In genomic region chr6:33623895-33624381, GRCh38 we compare ENCODE assay signal across 10 cellular contexts. TPM values are rescaled to one million over a fixed set of nuclear protein-coding genes. Genes with fewer than 3 reads are reported as not detected.
DNase-seq lines count a peak whose midpoint lies in the region; ATAC-seq, FAIRE-seq and TF ChIP-seq lines count a peak whose summit lies in the region.
"Had no signal": no experiment of that assay in that cellular context is flagged by ENCODE, and none has a peak within 500 bp of the region (broad histone marks: within the 10 kb centered on the region; RNA-seq: fewer than 3 reads in every experiment).

No MANE protein-coding gene starts in this region.

- no peak overlapping the region for H3K4me3 ChIP-seq in Karpas-422 (ENCODE audit: low read length)
- no peak overlapping the region; the same call in 1 of the 2 replicates for H3K4me3 ChIP-seq in GM12878
- no peak overlapping the region for H3K4me3 ChIP-seq in uterus
- H3K4me3 ChIP-seq: ascending aorta had no signal

- peak overlapping the region; percentile 84 for H3K27ac Mint-ChIP-seq in Calu3 (ENCODE audit: unreplicated experiment)
- H3K27ac Mint-ChIP-seq in natural killer cell treated with Interleukin-12 subunit alpha and Interleukin-12 subunit beta and Interleukin-15 and Interleukin-18, amount 100 ng/mL, for 72 hours = peak overlapping the region; percentile 15 to 32

- TF ChIP-seq CTCF in Calu3 (IDR thresholded peaks at IDR 0.05; ENCODE audit: unreplicated experiment) (no peak), GM12878 (IDR thresholded peaks at IDR 0.05 in 2 of 3, conservative IDR thresholded peaks at IDR 0.05 in 1 of 3; ENCODE audit: control insufficient read depth in 2 of 3, extremely low read depth in 1 of 3, insufficient read depth in 1 of 3, low read depth in 3 of 3, low read length in 3 of 3) (no peak), uterus (IDR thresholded peaks at IDR 0.05) (no peak)

- BruUV-seq in Calu3 (replicated peaks; lab: Mats Ljungman, UMichigan) = no TSS peak
- no TSS peak for BruUV-seq in GM12878 (replicated peaks; lab: Mats Ljungman, UMichigan)

- H3K4me2 ChIP-seq in Karpas-422 (ENCODE audit: low read depth, low read length, poor library complexity, severe bottlenecking) = peak overlapping the region; percentile 30
- peak overlapping the region; percentile 81 for H3K4me2 ChIP-seq in GM12878 (ENCODE audit: control insufficient read depth, insufficient read depth)

- H3K27me3 ChIP-seq in Karpas-422 (ENCODE audit: low read length) = no peaks in the 10 kb centered on the region
- no peaks in the 10 kb centered on the region for H3K27me3 ChIP-seq in GM12878 (replicated peaks in 1 of 2; ENCODE audit: control insufficient read depth in 2 of 2, insufficient read depth in 2 of 2, low read length in 1 of 2)
- no peaks in the 10 kb centered on the region for H3K27me3 ChIP-seq in uterus
- H3K27me3 ChIP-seq: ascending aorta had no signal

- TF ChIP-seq RAD21 in GM12878 (IDR thresholded peaks at IDR 0.05; ENCODE audit: insufficient read depth, low read depth, low read length) = no peak

- in situ Hi-C loops in GM12878 (cut with MboI) = no loop called here

- DNase-seq in Calu3 (no peak), Karpas-422 (peak; percentile 45), GM12878 (ENCODE audit: low read depth, low spot score) (no peak), uterus (no peak)
- DNase-seq in natural killer cell treated with Interleukin-12 subunit alpha and Interleukin-12 subunit beta and Interleukin-15 and Interleukin-18, amount 100 ng/mL, for 72 hours (ENCODE audit: low spot score) = no peak
- DNase-seq: NCI-H1048, WERI-Rb-1 had no signal

- CTCF ChIA-PET in Calu3 (lab: Charles Lee) = no interaction called here
- CTCF ChIA-PET in GM12878 (lab: Yijun Ruan, JAX) = interaction anchor here (0.8 to 6.0 kb wide), 3 partner anchors 16 to 87 kb away, joined by 3 to 31 read pairs (median 10); partner anchors contain the start of gene UQCC2

- H2AFZ ChIP-seq in Karpas-422 (ENCODE audit: low read length) (no peak overlapping the region), GM12878 (ENCODE audit: control insufficient read depth, low read depth, low read length) (no peak overlapping the region)

- intact Hi-C loops in Calu3 (cut with micrococcal nuclease; ENCODE audit: unreplicated experiment) (no loop called here), GM12878 (cut with micrococcal nuclease; ENCODE audit: unreplicated experiment) (no loop called here), uterus (cut with DNase I; ENCODE audit: low total_unique reads) (no loop called here)

- TF ChIP-seq POLR2A in GM12878 (IDR thresholded peaks at IDR 0.05; ENCODE audit: low read depth, low read length) (no peak), uterus (IDR thresholded peaks at IDR 0.05) (no peak)

- H3K4me3 Mint-ChIP-seq in Calu3 (ENCODE audit: low read depth, unreplicated experiment) = peak overlapping the region; percentile 89
- peak overlapping the region; percentile 93 for H3K4me3 Mint-ChIP-seq in natural killer cell treated with Interleukin-12 subunit alpha and Interleukin-12 subunit beta and Interleukin-15 and Interleukin-18, amount 100 ng/mL, for 72 hours

- no peak overlapping the region for H3K27ac ChIP-seq in Karpas-422 (ENCODE audit: low read length)
- H3K27ac ChIP-seq in GM12878 (ENCODE audit: control insufficient read depth, insufficient read depth) = no peak overlapping the region
- no peak overlapping the region for H3K27ac ChIP-seq in uterus
- H3K27ac ChIP-seq: ascending aorta, WERI-Rb-1 had no signal

- H3K4me1 ChIP-seq in Karpas-422 (ENCODE audit: low read length) (peaks cover 64% of the 10 kb centered on the region), GM12878 (ENCODE audit: control insufficient read depth, insufficient read depth, low read length) (peaks cover 26% of the 10 kb centered on the region), uterus (no peaks in the 10 kb centered on the region)

- FAIRE-seq in GM12878 (lab: Jason Lieb, UNC) = no peak

- peaks cover 68% of the 10 kb centered on the region for H3K36me3 Mint-ChIP-seq in Calu3 (ENCODE audit: insufficient read depth, unreplicated experiment)
- no peaks in the 10 kb centered on the region for H3K36me3 Mint-ChIP-seq in natural killer cell treated with Interleukin-12 subunit alpha and Interleukin-12 subunit beta and Interleukin-15 and Interleukin-18, amount 100 ng/mL, for 72 hours

- RAD21 ChIA-PET in GM12878 (lab: Charles Lee; ENCODE audit: unreplicated experiment) = interaction anchor here (1.6 kb wide), 1 partner anchor 77 kb away, joined by 3 read pairs; no protein-coding TSS in a partner anchor

- SMC1A ChIA-PET in GM12878 (lab: Charles Lee; ENCODE audit: uncharacterized antibody, unreplicated experiment) = interaction anchor here (1.4 to 2.8 kb wide), 2 partner anchors 16 to 87 kb away, joined by 3 to 9 read pairs; partner anchors contain the start of gene UQCC2

- no peaks in the 10 kb centered on the region for H3K27me3 Mint-ChIP-seq in Calu3 (ENCODE audit: unreplicated experiment)
- H3K27me3 Mint-ChIP-seq in natural killer cell treated with Interleukin-12 subunit alpha and Interleukin-12 subunit beta and Interleukin-15 and Interleukin-18, amount 100 ng/mL, for 72 hours = no peaks in the 10 kb centered on the region

- WGBS in GM12878 (ENCODE audit: insufficient coverage, insufficient replicate concordance, low lambda C conversion rate, missing lambda C conversion rate) = 99% methylated on average over 6 of the region's 6 CpGs

- H3K9me3 ChIP-seq in Karpas-422 (ENCODE audit: low read length) (no peaks in the 10 kb centered on the region), GM12878 (replicated peaks; ENCODE audit: control insufficient read depth, insufficient read depth, low read length) (no peaks in the 10 kb centered on the region), uterus (no peaks in the 10 kb centered on the region)
- H3K9me3 ChIP-seq: ascending aorta had no signal

- no peaks in the 10 kb centered on the region for H3K79me2 ChIP-seq in Karpas-422 (ENCODE audit: low read length)
- H3K79me2 ChIP-seq in GM12878 (ENCODE audit: control insufficient read depth, insufficient read depth, low read length) = peaks cover 47% of the 10 kb centered on the region

- H3K9me3 Mint-ChIP-seq in Calu3 (ENCODE audit: low read depth, unreplicated experiment) = no peaks in the 10 kb centered on the region
- H3K9me3 Mint-ChIP-seq in natural killer cell treated with Interleukin-12 subunit alpha and Interleukin-12 subunit beta and Interleukin-15 and Interleukin-18, amount 100 ng/mL, for 72 hours = no peaks in the 10 kb centered on the region

- H3K9ac ChIP-seq in Karpas-422 (ENCODE audit: low read length) = no peak overlapping the region
- H3K9ac ChIP-seq in GM12878 (ENCODE audit: control insufficient read depth, insufficient read depth, low read length) = no peak overlapping the region

- no peaks in the 10 kb centered on the region for H3K9me2 ChIP-seq in Karpas-422 (replicated peaks; ENCODE audit: insufficient read depth, low read length)

- POLR2A ChIA-PET in GM12878 (lab: Charles Lee) = interaction anchor here (0.7 to 1.4 kb wide), 3 partner anchors 43 to 300 kb away, joined by 3 to 4 read pairs (median 3); no protein-coding TSS in a partner anchor

- peaks cover 67% of the 10 kb centered on the region for H3K4me1 Mint-ChIP-seq in Calu3 (ENCODE audit: low read depth, unreplicated experiment)
- H3K4me1 Mint-ChIP-seq in natural killer cell treated with Interleukin-12 subunit alpha and Interleukin-12 subunit beta and Interleukin-15 and Interleukin-18, amount 100 ng/mL, for 72 hours (ENCODE audit: low read depth in 2 of 2) = peaks cover 37 to 50% of the 10 kb centered on the region in 2 donors

- no peak for TF ChIP-seq EP300 in GM12878 (IDR thresholded peaks at IDR 0.05; ENCODE audit: borderline replicate concordance in 1 of 2, control insufficient read depth in 1 of 2, low read depth in 2 of 2, low read length in 2 of 2)

- H3K36me3 ChIP-seq in Karpas-422 (ENCODE audit: insufficient read depth, low read length) (no peaks in the 10 kb centered on the region), GM12878 (ENCODE audit: control insufficient read depth in 2 of 2, insufficient read depth in 2 of 2, low read length in 1 of 2) (peaks cover 0 to 2% of the 10 kb centered on the region in 2 experiments; a peak in 2 of 4 replicates), uterus (no peaks in the 10 kb centered on the region)
- H3K36me3 ChIP-seq: ascending aorta had no signal

- H4K20me1 ChIP-seq in Karpas-422 (ENCODE audit: insufficient read depth, low read depth, low read length) (peaks cover 36% of the 10 kb centered on the region), GM12878 (ENCODE audit: control insufficient read depth, insufficient read depth) (no peaks in the 10 kb centered on the region)

- no peak for ATAC-seq in GM12878
- ATAC-seq in natural killer cell treated with Interleukin-12 subunit alpha and Interleukin-12 subunit beta and Interleukin-15 and Interleukin-18, amount 100 ng/mL, for 72 hours = no peak
- ATAC-seq in HG03354 (IDR thresholded peaks at IDR 0.05; ENCODE audit: poor library complexity, severe bottlenecking, unreplicated experiment) = no peak
- no peak for ATAC-seq in GM19023 (IDR thresholded peaks at IDR 0.05; ENCODE audit: unreplicated experiment)

RNA-seq across cellular contexts. Expression of gene ITPR3, which starts 2.8 kb away (rescaled TPM):
- 136 and 143 TPM in 2 replicates for total RNA-seq in Calu3 (2022)
- total RNA-seq in Karpas-422 (2014; rRNA removed; shearing (Covaris generic); ENCODE audit: low replicate concordance) = 3.9 and 6.1 TPM in 2 replicates
- total RNA-seq in GM12878 (2013; cell fraction: nucleolus; rRNA removed) = 77.4 and 90.2 TPM in 2 replicates
- 12.7 and 15.4 TPM in 2 replicates for total RNA-seq in GM12878 (2014; rRNA removed)
- 7.6 and 8.3 TPM in 2 replicates for total RNA-seq in GM12878 (2014; rRNA removed; fragmentation: Illumina TruSeq; extraction: Trizol)
- total RNA-seq in GM12878 (2021) = 30.3 and 34.0 TPM in 2 replicates
- 7.4 TPM for polyA plus RNA-seq in GM12878 (2011; ENCODE audit: low read depth)
- 7.2 and 15.6 TPM in 2 replicates for polyA plus RNA-seq in GM12878 (2011; rRNA removed)
- 16.7 and 18.8 TPM in 2 replicates for polyA plus RNA-seq in GM12878 (2011; cell fraction: cytosol; rRNA removed)
- polyA plus RNA-seq in GM12878 (2011; cell fraction: nucleus; rRNA removed) = 202 and 205 TPM in 2 replicates
- polyA plus RNA-seq in GM12878 (2012) = 13.1 and 19.2 TPM in 2 replicates
- polyA plus RNA-seq in GM12878 (2014; fragmentation: Illumina TruSeq; extraction: Trizol) = 6.7 and 14.6 TPM in 2 replicates
- polyA plus RNA-seq in GM12878 (2014; fragmentation: Nextera tagmentation; extraction: Ambion mirVana) = under 1 TPM; 0.32 to 0.44 TPM
- polyA plus RNA-seq in GM12878 (2014; rRNA removed) = 23.0 and 27.0 TPM in 2 replicates
- 1 to 10 TPM; 8.9 to 9.1 TPM for polyA plus RNA-seq in GM12878 (2016; fragmentation: Nextera tagmentation; extraction: Ambion mirVana)
- polyA minus RNA-seq in GM12878 (2011; rRNA and poly(A)+ RNA removed) = 27.9 and 34.0 TPM in 2 replicates
- 12.8 and 14.2 TPM in 2 replicates for polyA minus RNA-seq in GM12878 (2011; cell fraction: cytosol; rRNA and poly(A)+ RNA removed)
- polyA minus RNA-seq in GM12878 (2011; cell fraction: nucleus; rRNA and poly(A)+ RNA removed) = 43.2 and 61.9 TPM in 2 replicates
- 10 to 100 TPM; 27.6 to 77.6 TPM for total RNA-seq in natural killer cell treated with Interleukin-12 subunit alpha and Interleukin-12 subunit beta and Interleukin-15 and Interleukin-18, amount 100 ng/mL, for 72 hours
- 10 to 100 TPM; 11.2 to 27.6 (median 16.1) TPM for total RNA-seq in uterus

RNA-seq across cellular contexts. Expression of gene BAK1, which starts 43.9 kb away (rescaled TPM):
- total RNA-seq in Calu3 (2022) = 31.6 and 44.1 TPM in 2 replicates
- 9.9 and 18.7 TPM in 2 replicates for total RNA-seq in Karpas-422 (2014; rRNA removed; shearing (Covaris generic); ENCODE audit: low replicate concordance)
- 12.7 and 16.3 TPM in 2 replicates for total RNA-seq in GM12878 (2013; cell fraction: nucleolus; rRNA removed)
- 9.3 and 9.4 TPM in 2 replicates for total RNA-seq in GM12878 (2014; rRNA removed)
- 23.9 and 26.6 TPM in 2 replicates for total RNA-seq in GM12878 (2014; rRNA removed; fragmentation: Illumina TruSeq; extraction: Trizol)
- 36.7 and 37.6 TPM in 2 replicates for total RNA-seq in GM12878 (2021)
- polyA plus RNA-seq in GM12878 (2011; ENCODE audit: low read depth) = 13.2 TPM
- polyA plus RNA-seq in GM12878 (2011; rRNA removed) = 18.1 and 31.0 TPM in 2 replicates
- 45.3 and 55.6 TPM in 2 replicates for polyA plus RNA-seq in GM12878 (2011; cell fraction: cytosol; rRNA removed)
- 32.2 and 33.3 TPM in 2 replicates for polyA plus RNA-seq in GM12878 (2011; cell fraction: nucleus; rRNA removed)
- polyA plus RNA-seq in GM12878 (2012) = 25.8 and 26.9 TPM in 2 replicates
- 14.4 and 28.2 TPM in 2 replicates for polyA plus RNA-seq in GM12878 (2014; fragmentation: Illumina TruSeq; extraction: Trizol)
- polyA plus RNA-seq in GM12878 (2014; fragmentation: Nextera tagmentation; extraction: Ambion mirVana) = 10 to 100 TPM in 1 of 2 experiments, 1 to 10 TPM in 1; 6.3 to 13.0 TPM
- 38.1 and 44.5 TPM in 2 replicates for polyA plus RNA-seq in GM12878 (2014; rRNA removed)
- 10 to 100 TPM; 65.7 to 65.8 TPM for polyA plus RNA-seq in GM12878 (2016; fragmentation: Nextera tagmentation; extraction: Ambion mirVana)
- polyA minus RNA-seq in GM12878 (2011; rRNA and poly(A)+ RNA removed) = 26.0 and 47.5 TPM in 2 replicates
- polyA minus RNA-seq in GM12878 (2011; cell fraction: cytosol; rRNA and poly(A)+ RNA removed) = 18.6 and 19.3 TPM in 2 replicates
- 8.0 and 12.3 TPM in 2 replicates for polyA minus RNA-seq in GM12878 (2011; cell fraction: nucleus; rRNA and poly(A)+ RNA removed)
- total RNA-seq in natural killer cell treated with Interleukin-12 subunit alpha and Interleukin-12 subunit beta and Interleukin-15 and Interleukin-18, amount 100 ng/mL, for 72 hours = 100 to 1,000 TPM; 101 to 103 TPM
- 10 to 100 TPM in 2 of 4 donors, 1 to 10 TPM in 1, under 1 TPM in 1; 0.88 to 15.3 (median 6.1) TPM for total RNA-seq in uterus
